In the genomic region with DNA sequence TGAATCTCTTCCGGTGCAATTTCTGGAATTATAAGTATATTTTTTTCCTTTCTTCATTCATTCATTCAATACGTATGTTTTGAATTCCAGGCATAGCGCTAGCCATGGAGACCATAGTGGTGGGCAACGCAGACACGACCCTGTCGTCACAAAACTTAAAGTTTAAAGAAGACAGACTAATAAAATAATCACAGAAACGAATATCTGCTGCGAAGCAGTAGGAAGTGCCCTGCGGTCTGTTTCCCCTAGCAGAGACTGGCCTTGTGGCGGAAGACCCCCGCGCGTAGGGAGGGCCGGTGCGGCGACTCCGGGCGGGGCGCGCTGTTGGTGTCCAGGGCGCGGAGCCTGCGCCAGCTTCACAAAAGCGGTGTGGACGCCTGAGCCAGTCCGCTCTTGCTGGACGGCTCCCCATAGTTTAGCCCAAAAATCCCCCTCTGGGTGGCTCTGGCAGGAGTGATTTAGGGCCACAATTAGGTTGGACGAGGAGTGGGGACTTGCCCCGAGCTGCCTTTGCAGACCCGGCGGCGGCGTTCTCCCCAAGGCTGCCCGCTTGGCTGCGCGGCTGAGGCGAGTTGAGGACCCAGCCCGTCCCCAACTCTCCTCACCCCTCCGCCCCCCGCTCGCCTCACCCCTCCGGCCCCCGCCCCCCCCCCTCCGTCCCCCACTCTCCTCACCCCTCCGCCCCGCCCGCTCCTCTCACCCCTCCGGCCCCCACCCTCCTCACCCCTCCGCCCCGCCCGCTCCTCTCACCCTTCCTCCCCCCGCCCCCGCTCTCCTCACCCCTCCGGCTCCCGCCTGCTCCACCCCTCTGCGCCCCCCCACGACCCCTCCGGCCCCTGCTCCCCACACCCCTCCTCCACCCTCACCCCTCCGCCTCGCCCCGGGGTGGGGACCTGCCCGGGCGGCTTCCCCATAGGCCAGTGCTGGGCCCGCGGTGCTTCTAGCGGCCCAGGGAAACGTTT, we compare ENCODE assay signal across 8 cellular contexts. TPM values are rescaled to one million over a fixed set of nuclear protein-coding genes. Genes with fewer than 3 reads are reported as not detected.
DNase-seq lines count a peak whose midpoint lies in the region; ATAC-seq, FAIRE-seq and TF ChIP-seq lines count a peak whose summit lies in the region.

No MANE protein-coding gene starts in this region.

- peak overlapping the region; percentile 82 to 93 for H3K27ac Mint-ChIP-seq in effector memory CD8-positive, alpha-beta T cell

- POLR2A ChIA-PET in RWPE1 (lab: Yijun Ruan, JAX; ENCODE audit: low non-redundant PET), result no interaction called here

- peak overlapping the region; percentile 47 for H3K4me3 ChIP-seq in mononuclear cell (ENCODE audit: low read length)
- peak overlapping the region; percentile 37 to 65 (median 56) for H3K4me3 ChIP-seq in upper lobe of left lung
- no peak overlapping the region for H3K4me3 ChIP-seq in SJCRH30

- no peaks in the 10 kb centered on the region for H3K9me3 Mint-ChIP-seq in effector memory CD8-positive, alpha-beta T cell

- H3K4me1 Mint-ChIP-seq in effector memory CD8-positive, alpha-beta T cell (ENCODE audit: low read depth in 2 of 2), result peaks cover 19 to 21% of the 10 kb centered on the region in 2 donors

- H3K9me3 ChIP-seq in mononuclear cell (ENCODE audit: low read depth, low read length), result no peaks in the 10 kb centered on the region
- H3K9me3 ChIP-seq in upper lobe of left lung, result no peaks in the 10 kb centered on the region
- no peaks in the 10 kb centered on the region for H3K9me3 ChIP-seq in SJCRH30 (replicated peaks)

- TF ChIP-seq EP300 in upper lobe of left lung (IDR thresholded peaks at IDR 0.05), result no peak

- no peak for TF ChIP-seq POLR2A in GM12892 (IDR thresholded peaks at IDR 0.05; ENCODE audit: low read depth, low read length)
- TF ChIP-seq POLR2A in upper lobe of left lung (IDR thresholded peaks at IDR 0.05), result peak in 1 of 4 donors; percentile 19

- no peak for TF ChIP-seq CTCF in RWPE1 (conservative IDR thresholded peaks at IDR 0.05; ENCODE audit: low read depth)
- TF ChIP-seq CTCF in upper lobe of left lung (IDR thresholded peaks at IDR 0.05), result no peak

- DNase-seq in GM12892 (ENCODE audit: insufficient read length), result peak; percentile 33
- no peak for DNase-seq in RWPE1 (ENCODE audit: low spot score)
- peak in 2 of 3 experiments; percentile 14 to 19 for DNase-seq in effector memory CD8-positive, alpha-beta T cell
- peak; percentile 50 to 87 for DNase-seq in upper lobe of left lung
- no peak for DNase-seq in SIG-M5 treated with dmso at 0.1 percent for 504 hours (lab: John Stamatoyannopoulos, UW; ENCODE audit: unreplicated experiment)
- DNase-seq in D341Med (ENCODE audit: low spot score), result no peak
- no peak for DNase-seq in SJCRH30

- H3K36me3 Mint-ChIP-seq in effector memory CD8-positive, alpha-beta T cell (ENCODE audit: insufficient read depth), result peaks cover 5% of the 10 kb centered on the region

- H3K27me3 ChIP-seq in mononuclear cell (ENCODE audit: insufficient read depth, low read length) (no peaks in the 10 kb centered on the region), upper lobe of left lung (no peaks in the 10 kb centered on the region), SJCRH30 (no peaks in the 10 kb centered on the region)

- peaks cover 29% of the 10 kb centered on the region for H3K4me1 ChIP-seq in mononuclear cell (ENCODE audit: insufficient read depth, low read length)
- H3K4me1 ChIP-seq in upper lobe of left lung, result peaks cover 7 to 19% (median 19%) of the 10 kb centered on the region in 4 donors
- H3K4me1 ChIP-seq in SJCRH30, result no peaks in the 10 kb centered on the region; the same call in none of the 2 replicates

- H3K27ac ChIP-seq in RWPE1 (peak overlapping the region; percentile 34; the same call in 1 of the 2 replicates), upper lobe of left lung (peak overlapping the region; percentile 55 to 73 (median 62)), SJCRH30 (no peak overlapping the region)

- no peak for FAIRE-seq in GM12892 (lab: Jason Lieb, UNC)

- ATAC-seq in effector memory CD8-positive, alpha-beta T cell (replicated peaks), result peak; percentile 60
- ATAC-seq in upper lobe of left lung (ENCODE audit: low FRiP score in 2 of 2), result peak; percentile 71 to 74

- WGBS in upper lobe of left lung, 2 donors, result 7 to 12% methylated on average over 11 to 36 of the region's 67 CpGs

- no peaks in the 10 kb centered on the region for H3K36me3 ChIP-seq in upper lobe of left lung
- no peaks in the 10 kb centered on the region for H3K36me3 ChIP-seq in SJCRH30

- H3K27me3 Mint-ChIP-seq in effector memory CD8-positive, alpha-beta T cell, result peaks cover 15 to 25% of the 10 kb centered on the region in 2 donors

- CTCF ChIA-PET in RWPE1 (lab: Yijun Ruan, JAX), result no interaction called here

- peak overlapping the region; percentile 78 to 80 for H3K4me3 Mint-ChIP-seq in effector memory CD8-positive, alpha-beta T cell

RNA-seq across cellular contexts. Expression of a gene that starts 14.2 kb away (rescaled TPM):
- 2.0 TPM for polyA plus RNA-seq in GM12892 (2012; ENCODE audit: missing spikeins)
- total RNA-seq in mononuclear cell, result 15.0 TPM
- 10 to 100 TPM; 26.2 to 44.4 (median 39.5) TPM for total RNA-seq in upper lobe of left lung
- total RNA-seq in SJCRH30 (2014; rRNA removed; shearing (Covaris generic)), result 14.9 and 16.9 TPM in 2 replicates

Comparison
In these comparisons a context has a peak if more than half of its experiments do, and no peak if none do; other contexts are left out.
1. DNase-seq: peak in GM12892 (single experiment), effector memory CD8-positive, alpha-beta T cell (2 of 3) and upper lobe of left lung (2 of 2); none in RWPE1 (single experiment), SIG-M5 treated with dmso at 0.1 percent for 504 hours (single experiment), D341Med (single experiment) and SJCRH30 (0 of 2).